In genomic region chr3:45023675-45024074, GRCh38 we compare ENCODE assay signal across 29 cellular contexts. TPM values are rescaled to one million over a fixed set of nuclear protein-coding genes. Genes with fewer than 3 reads are reported as not detected.
"Had no signal": no experiment of that assay in that cellular context is flagged by ENCODE, and none has a peak within 500 bp of the region (broad histone marks: within the 10 kb centered on the region; RNA-seq: fewer than 3 reads in every experiment).

No MANE protein-coding gene starts in this region.

- H3K9me3 ChIP-seq: esophagus squamous epithelium, lower lobe of right lung, neutrophil, pancreas, suprapubic skin, transverse colon, upper lobe of right lung, uterus had no signal

- ATAC-seq: left colon; left ventricle myocardium superior; lower lobe of right lung; pancreas; sciatic nerve; stimulated activated naive CD8-positive, alpha-beta T cell treated with anti-CD3 and anti-CD28 coated beads, Interleukin-15, amount 100 ng/mL, for 72 hours; upper lobe of right lung had no signal

- FAIRE-seq: endothelial cell of umbilical vein, pancreas had no signal

- DNase-seq: cortex of kidney; effector CD8-positive, alpha-beta T cell; esophagus squamous epithelium; foreskin melanocyte; glutamatergic neuron; hypothalamus; immature natural killer cell; islet precursor cell; kidney glomerular epithelial cell; left colon; left ventricle myocardium superior; lower lobe of right lung; pancreas; stimulated activated CD4-positive, alpha-beta T cell treated with anti-CD3 and anti-CD28 coated beads, Interleukin-12 subunit alpha, Interleukin-12 subunit beta, amount 100 ng/mL, for 4 hours; stimulated activated CD4-positive, alpha-beta T cell treated with anti-CD3 and anti-CD28 coated beads, Interleukin-1b, Interleukin-23, amount 100 ng/mL, for 48 hours; stimulated activated CD4-positive, alpha-beta T cell treated with anti-CD3 and anti-CD28 coated beads, Interleukin-4, amount 100 ng/mL, for 1 hour; stimulated activated CD8-positive, alpha-beta memory T cell treated with anti-CD3 and anti-CD28 coated beads, Interleukin-4, amount 100 ng/mL, for 48 hours; stimulated activated naive CD4-positive, alpha-beta T cell; stimulated activated naive CD8-positive, alpha-beta T cell treated with anti-CD3 and anti-CD28 coated beads, Interleukin-15, amount 100 ng/mL, for 72 hours; transverse colon; upper lobe of right lung; uterus had no signal

- H3K4me3 ChIP-seq: esophagus squamous epithelium, lower lobe of right lung, pancreas, smooth muscle cell, suprapubic skin, transverse colon, upper lobe of right lung, uterus had no signal

- H3K27ac ChIP-seq: neutrophil, pancreas, transverse colon, upper lobe of right lung, uterus had no signal

- H3K36me3 ChIP-seq: esophagus squamous epithelium, lower lobe of right lung, neutrophil, pancreas, suprapubic skin, transverse colon, upper lobe of right lung, uterus had no signal

- H3K4me2 ChIP-seq: smooth muscle cell had no signal

- H3K27me3 ChIP-seq: suprapubic skin, transverse colon, upper lobe of right lung, uterus had no signal

RNA-seq across cellular contexts. Expression of gene CLEC3B, which starts 2.4 kb away (rescaled TPM):
- total RNA-seq: endothelial cell of umbilical vein, epithelial cell of proximal tubule, progenitor cell of endocrine pancreas, smooth muscle cell had no signal
- polyA plus RNA-seq: smooth muscle cell had no signal
